15 cellular contexts compared by ENCODE assay signal in the genomic region with DNA sequence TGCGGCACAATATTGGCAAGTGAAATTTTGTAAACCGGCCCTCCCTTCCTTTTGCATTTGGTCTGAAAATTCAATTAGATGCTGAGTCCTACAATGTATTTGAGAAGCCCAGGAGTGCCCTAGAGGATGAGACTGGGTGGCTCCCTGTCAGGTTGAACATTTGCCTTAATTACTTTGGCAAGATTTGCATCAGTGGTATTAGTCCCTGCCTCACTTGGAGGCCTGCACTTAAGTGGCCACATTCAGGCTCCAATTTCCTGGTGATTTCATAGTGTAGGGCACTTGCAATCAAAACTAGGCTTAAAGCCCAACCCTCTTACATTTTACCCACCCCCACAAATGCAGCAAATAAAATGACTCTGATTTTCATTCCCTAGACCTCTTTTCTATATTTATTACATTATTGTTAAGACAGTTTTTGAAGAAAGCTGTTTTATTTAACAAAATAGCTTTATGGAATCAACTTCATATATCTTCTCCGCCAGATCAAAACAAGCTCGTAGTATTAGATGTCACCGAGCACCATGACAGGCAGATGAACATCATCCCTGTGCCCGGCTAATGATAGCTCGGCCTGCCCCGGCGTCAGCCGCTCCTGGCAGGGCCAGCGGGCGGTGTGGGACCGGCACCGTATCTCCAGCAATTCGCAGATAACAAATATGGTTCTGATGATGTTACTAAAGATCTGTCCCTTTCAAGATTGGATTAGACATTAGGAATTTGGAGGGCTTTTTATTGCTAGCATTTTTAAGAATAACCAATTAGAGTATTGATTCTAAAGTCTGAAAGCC.
A peak's percentile ranks its signal among the peaks of the same experiment; 100 is the strongest.
DNase-seq lines count a peak whose midpoint lies in the region; ATAC-seq, FAIRE-seq and TF ChIP-seq lines count a peak whose summit lies in the region.
"Had no signal": no experiment of that assay in that cellular context is flagged by ENCODE, and none has a peak within 500 bp of the region (broad histone marks: within the 10 kb centered on the region; RNA-seq: fewer than 3 reads in every experiment).

No MANE protein-coding gene starts in this region.

- H3K9me3 ChIP-seq in A549 (no peaks in the 10 kb centered on the region), body of pancreas (no peaks in the 10 kb centered on the region), liver (ENCODE audit: control insufficient read depth in 4 of 4, low read length in 3 of 4) (no peaks in the 10 kb centered on the region), Caco-2 (no peaks in the 10 kb centered on the region)
- H3K9me3 ChIP-seq: transverse colon had no signal

- peaks cover 37% of the 10 kb centered on the region for H3K4me1 ChIP-seq in A549
- H3K4me1 ChIP-seq in body of pancreas: peaks cover 54% of the 10 kb centered on the region
- peaks cover 7 to 26% (median 18%) of the 10 kb centered on the region in 4 donors for H3K4me1 ChIP-seq in liver (ENCODE audit: control insufficient read depth in 4 of 4, insufficient read depth in 4 of 4, low read length in 3 of 4)
- H3K4me1 ChIP-seq in Caco-2: peaks cover 20% of the 10 kb centered on the region

- H3K27ac Mint-ChIP-seq in Caco-2 (ENCODE audit: unreplicated experiment): no peak overlapping the region
- H3K27ac Mint-ChIP-seq: activated T-helper 17 cell treated with anti-CD3 and anti-CD28 coated beads, Interleukin-2, amount 50 U/mL, for 72 hours; endodermal cell; T-helper 2 cell treated with Interferon-gamma antibody and Interleukin-4, amounts not matched to agents 5 μg/mL and 100 μg/mL, for 36 hours had no signal

- TF ChIP-seq RAD21 in A549 (conservative IDR thresholded peaks at IDR 0.05 in 1 of 2, IDR thresholded peaks at IDR 0.05 in 1 of 2) (no peak), liver (IDR thresholded peaks at IDR 0.05) (no peak)

- no peak for TF ChIP-seq POLR2A in A549 (IDR thresholded peaks at IDR 0.05; ENCODE audit: low read length)
- TF ChIP-seq POLR2A in body of pancreas (IDR thresholded peaks at IDR 0.05): no peak

- ATAC-seq in A549 (peak in 1 of 2 experiments; percentile 15; a peak in 3 of 6 replicates), body of pancreas (peak; percentile 59), GM18858 (IDR thresholded peaks at IDR 0.05; ENCODE audit: unreplicated experiment) (no peak)
- ATAC-seq: activated T-helper 17 cell treated with anti-CD3 and anti-CD28 coated beads, Interleukin-2, amount 50 U/mL, for 72 hours had no signal

- DNase-seq in A549 (ENCODE audit: low read depth in 1 of 2, low spot score in 1 of 2) (no peak), NCI-H2029 (lab: John Stamatoyannopoulos, UW) (peak; percentile 79), body of pancreas (peak in 1 of 4 donors; percentile 25), medulla oblongata (ENCODE audit: extremely low spot score) (no peak), Caco-2 (no peak), HT-29 (ENCODE audit: low spot score) (no peak)
- DNase-seq: brain microvascular endothelial cell, endodermal cell, NCI-H2171 treated with DMSO at 0.1 percent for 48 hours, occipital lobe, transverse colon had no signal

- WGBS in A549 (ENCODE audit: missing lambda C conversion rate): 93% methylated on average over 15 of the region's 15 CpGs
- 33% methylated on average over 15 of the region's 15 CpGs for WGBS in body of pancreas, 2 donors
- 90% methylated on average over 15 of the region's 15 CpGs for WGBS in liver

- no peak overlapping the region for H3K4me3 Mint-ChIP-seq in Caco-2 (ENCODE audit: unreplicated experiment)
- H3K4me3 Mint-ChIP-seq: activated T-helper 17 cell treated with anti-CD3 and anti-CD28 coated beads, Interleukin-2, amount 50 U/mL, for 72 hours; endodermal cell; T-helper 2 cell treated with Interferon-gamma antibody and Interleukin-4, amounts not matched to agents 5 μg/mL and 100 μg/mL, for 36 hours had no signal

- POLR2A ChIA-PET in A549 (lab: Yijun Ruan, JAX): no interaction called here
- POLR2A ChIA-PET in Caco-2 (lab: Charles Lee): no interaction called here

- no peak overlapping the region for H3K9ac ChIP-seq in liver (ENCODE audit: low read depth in 1 of 2, low read length in 2 of 2)

- H3K27ac ChIP-seq in A549: peak overlapping the region in 1 of 2 experiments; percentile 67; a peak in 3 of 6 replicates
- peak overlapping the region; percentile 70 to 85 (median 78) for H3K27ac ChIP-seq in body of pancreas
- H3K27ac ChIP-seq in liver (ENCODE audit: low read depth in 1 of 2, low read length in 2 of 2): peak overlapping the region; percentile 46 to 66
- H3K27ac ChIP-seq: brain microvascular endothelial cell, transverse colon had no signal

- H3K36me3 ChIP-seq in body of pancreas (replicated peaks in 1 of 2; ENCODE audit: insufficient read depth in 1 of 2, low read depth in 2 of 2) (no peaks in the 10 kb centered on the region), liver (ENCODE audit: control insufficient read depth in 4 of 4, insufficient read depth in 3 of 4, low read depth in 1 of 4, low read length in 3 of 4) (no peaks in the 10 kb centered on the region), Caco-2 (ENCODE audit: control insufficient read depth, insufficient read depth, low read length) (no peaks in the 10 kb centered on the region)
- H3K36me3 ChIP-seq: brain microvascular endothelial cell, transverse colon had no signal

- H3K27me3 Mint-ChIP-seq in Caco-2 (ENCODE audit: insufficient read depth, unreplicated experiment): no peaks in the 10 kb centered on the region

- H3K36me3 Mint-ChIP-seq in Caco-2 (ENCODE audit: insufficient read depth, unreplicated experiment): peaks cover 6% of the 10 kb centered on the region

- no TSS peak for BruUV-seq in Caco-2 (replicated peaks; lab: Mats Ljungman, UMichigan)

- no peaks in the 10 kb centered on the region for H3K9me3 Mint-ChIP-seq in Caco-2 (ENCODE audit: unreplicated experiment)
- H3K9me3 Mint-ChIP-seq: activated T-helper 17 cell treated with anti-CD3 and anti-CD28 coated beads, Interleukin-2, amount 50 U/mL, for 72 hours; endodermal cell; T-helper 2 cell treated with Interferon-gamma antibody and Interleukin-4, amounts not matched to agents 5 μg/mL and 100 μg/mL, for 36 hours had no signal

- H3K4me1 Mint-ChIP-seq in Caco-2 (ENCODE audit: low read depth, unreplicated experiment): peaks cover 34% of the 10 kb centered on the region
- H3K4me1 Mint-ChIP-seq: endodermal cell had no signal

- H3K4me2 ChIP-seq in A549: peak overlapping the region; percentile 46

- H3K27me3 ChIP-seq in body of pancreas (no peaks in the 10 kb centered on the region), liver (ENCODE audit: control insufficient read depth in 4 of 4, insufficient read depth in 4 of 4, low read length in 3 of 4) (no peaks in the 10 kb centered on the region), Caco-2 (replicated peaks; ENCODE audit: control insufficient read depth, insufficient read depth, low read length) (no peaks in the 10 kb centered on the region)
- H3K27me3 ChIP-seq: brain microvascular endothelial cell, transverse colon had no signal

- no peak for TF ChIP-seq EP300 in A549 (IDR thresholded peaks at IDR 0.05)

- TF ChIP-seq CTCF in A549 (IDR thresholded peaks at IDR 0.05) (no peak), body of pancreas (IDR thresholded peaks at IDR 0.05) (no peak), liver (IDR thresholded peaks at IDR 0.05; ENCODE audit: low read depth, low read length, missing input control) (no peak), Caco-2 (IDR thresholded peaks at IDR 0.05; ENCODE audit: insufficient read depth in 1 of 2, low read depth in 1 of 2, low read length in 1 of 2, severe bottlenecking in 1 of 2, unreplicated experiment in 1 of 2) (no peak)

- CTCF ChIA-PET in A549 (lab: Yijun Ruan, JAX) (interaction anchor here (1.0 to 3.0 kb wide), 5 partner anchors 11 to 319 kb away, joined by 3 to 8 read pairs (median 4); no protein-coding TSS in a partner anchor), Caco-2 (lab: Charles Lee) (no interaction called here)

- intact Hi-C loops in body of pancreas (cut with DNase I) (no loop called here), Caco-2 (cut with micrococcal nuclease; ENCODE audit: unreplicated experiment) (no loop called here)

- H3K4me3 ChIP-seq in A549 (no peak overlapping the region), body of pancreas (no peak overlapping the region), liver (ENCODE audit: low read depth in 1 of 3, low read length in 3 of 3) (no peak overlapping the region), Caco-2 (ENCODE audit: low read depth, low read length) (no peak overlapping the region)
- H3K4me3 ChIP-seq: transverse colon had no signal

- no peak for FAIRE-seq in A549 (lab: Jason Lieb, UNC)

TF ChIP-seq in liver, 16 proteins besides CTCF, POLR2A, EP300 and RAD21 (continues in another document):
- TF ChIP-seq REST (IDR thresholded peaks at IDR 0.05): no peak
- no peak for TF ChIP-seq MAX (IDR thresholded peaks at IDR 0.05)
- no peak for TF ChIP-seq RXRA (IDR thresholded peaks at IDR 0.05)
- no peak for TF ChIP-seq HNF4A (conservative IDR thresholded peaks at IDR 0.05)
- no peak for TF ChIP-seq ATF3 (IDR thresholded peaks at IDR 0.05)
